24 cellular contexts compared by ENCODE assay signal in the genomic region with DNA sequence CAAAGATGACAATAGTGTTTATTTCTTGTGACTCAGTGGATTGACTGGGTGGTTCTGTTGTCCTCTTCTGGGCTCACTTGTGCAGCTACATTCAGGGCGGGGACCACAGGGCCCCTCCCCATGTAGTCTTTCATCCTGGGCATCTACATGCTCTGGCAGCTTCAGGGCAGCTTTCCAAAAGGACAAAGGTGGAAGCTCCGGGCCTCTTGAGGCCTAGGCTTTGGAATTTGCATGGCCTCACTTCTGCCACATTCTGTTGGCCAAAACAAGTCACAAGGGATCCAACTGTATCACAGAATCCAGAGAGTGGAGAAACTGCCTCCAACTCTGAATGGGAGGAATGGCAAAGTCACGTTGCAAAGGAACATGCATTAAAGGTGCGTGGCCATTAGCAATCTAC.
A peak's percentile ranks its signal among the peaks of the same experiment; 100 is the strongest.
DNase-seq lines count a peak whose midpoint lies in the region; ATAC-seq, FAIRE-seq and TF ChIP-seq lines count a peak whose summit lies in the region.
"Had no signal": no experiment of that assay in that cellular context is flagged by ENCODE, and none has a peak within 500 bp of the region (broad histone marks: within the 10 kb centered on the region; RNA-seq: fewer than 3 reads in every experiment).

No MANE protein-coding gene starts in this region.

- H3K36me3 ChIP-seq in CD8-positive, alpha-beta T cell (ENCODE audit: insufficient read depth, low read length) = no peaks in the 10 kb centered on the region
- H3K36me3 ChIP-seq in mucosa of descending colon (ENCODE audit: low read depth) = no peaks in the 10 kb centered on the region
- no peaks in the 10 kb centered on the region for H3K36me3 ChIP-seq in small intestine (ENCODE audit: control insufficient read depth in 2 of 2, insufficient read depth in 2 of 2, low read length in 2 of 2)
- H3K36me3 ChIP-seq: HAP-1 had no signal

- CTCF ChIA-PET in CD8-positive, alpha-beta T cell (lab: Charles Lee) = interaction anchor here (0.7 to 1.4 kb wide), 5 partner anchors 11 to 772 kb away, joined by 3 to 4 read pairs (median 4); no protein-coding TSS in a partner anchor
- CTCF ChIA-PET in activated naive CD4-positive, alpha-beta T cell treated with anti-CD3 and anti-CD28 coated beads, Interleukin-2, amount 10 ng/mL, durations not matched to agents 7 days and 5 days (lab: Charles Lee) = interaction anchor here (1.6 kb wide), 1 partner anchor 13 kb away, joined by 4 read pairs; no protein-coding TSS in a partner anchor

- intact Hi-C loops in CD8-positive, alpha-beta T cell (cut with DNase I, micrococcal nuclease) = no loop called here
- intact Hi-C loops in dendritic cell treated with granulocyte-macrophage colony-stimulating factor and Interleukin-4, amounts not matched to agents 40 ng/mL and 50 ng/mL, for 4 days (cut with micrococcal nuclease) = no loop called here
- intact Hi-C loops in mucosa of descending colon (cut with DNase I, micrococcal nuclease) = no loop called here

- DNase-seq in CD8-positive, alpha-beta T cell = no peak
- peak in 1 of 3 donors; percentile 60 for DNase-seq in mucosa of descending colon
- peak; percentile 80 for DNase-seq in small intestine
- no peak for DNase-seq in activated naive CD4-positive, alpha-beta T cell treated with anti-CD3 and anti-CD28 coated beads, Interleukin-2, amount 10 ng/mL, durations not matched to agents 7 days and 5 days
- DNase-seq in SIG-M5 treated with dmso at 0.1 percent for 504 hours (lab: John Stamatoyannopoulos, UW; ENCODE audit: unreplicated experiment) = no peak
- DNase-seq in D341Med (ENCODE audit: low spot score) = no peak
- no peak for DNase-seq in effector CD8-positive, alpha-beta T cell (lab: John Stamatoyannopoulos, UW)
- DNase-seq: DND-41, KG1, NCI-H1105, NCI-H146, NCI-H2029, NCI-H226, NCI-H510A treated with DMSO at 0.1 percent for 48 hours, NCI-H748 treated with DMSO at 0.1 percent for 48 hours, PC-9, RPMI8226, SHP77 treated with DMSO at 0.1 percent for 48 hours, SK-N-SH had no signal

- H3K4me1 Mint-ChIP-seq in CD8-positive, alpha-beta T cell (ENCODE audit: low read depth) = peaks cover 68% of the 10 kb centered on the region
- peaks cover 74% of the 10 kb centered on the region for H3K4me1 Mint-ChIP-seq in dendritic cell treated with granulocyte-macrophage colony-stimulating factor and Interleukin-4, amounts not matched to agents 40 ng/mL and 50 ng/mL, for 4 days (ENCODE audit: low read depth)
- H3K4me1 Mint-ChIP-seq in activated naive CD4-positive, alpha-beta T cell treated with anti-CD3 and anti-CD28 coated beads, Interleukin-2, amount 10 ng/mL, durations not matched to agents 7 days and 5 days = no peaks in the 10 kb centered on the region

- H3K4me3 Mint-ChIP-seq in CD8-positive, alpha-beta T cell = no peak overlapping the region
- H3K4me3 Mint-ChIP-seq in dendritic cell treated with granulocyte-macrophage colony-stimulating factor and Interleukin-4, amounts not matched to agents 40 ng/mL and 50 ng/mL, for 4 days = no peak overlapping the region
- no peak overlapping the region for H3K4me3 Mint-ChIP-seq in activated naive CD4-positive, alpha-beta T cell treated with anti-CD3 and anti-CD28 coated beads, Interleukin-2, amount 10 ng/mL, durations not matched to agents 7 days and 5 days
- H3K4me3 Mint-ChIP-seq: GM23338 had no signal

- no peaks in the 10 kb centered on the region for H3K9me3 ChIP-seq in CD8-positive, alpha-beta T cell (ENCODE audit: low read length)
- H3K9me3 ChIP-seq in mucosa of descending colon = no peaks in the 10 kb centered on the region
- H3K9me3 ChIP-seq in small intestine (ENCODE audit: control insufficient read depth, low read depth) = no peaks in the 10 kb centered on the region
- H3K9me3 ChIP-seq: HAP-1, SK-N-SH had no signal

- no peaks in the 10 kb centered on the region for H3K36me3 Mint-ChIP-seq in CD8-positive, alpha-beta T cell
- peaks cover 14% of the 10 kb centered on the region for H3K36me3 Mint-ChIP-seq in dendritic cell treated with granulocyte-macrophage colony-stimulating factor and Interleukin-4, amounts not matched to agents 40 ng/mL and 50 ng/mL, for 4 days (ENCODE audit: low read depth)
- H3K36me3 Mint-ChIP-seq in activated naive CD4-positive, alpha-beta T cell treated with anti-CD3 and anti-CD28 coated beads, Interleukin-2, amount 10 ng/mL, durations not matched to agents 7 days and 5 days = peaks cover 4% of the 10 kb centered on the region

- no peaks in the 10 kb centered on the region for H3K27me3 Mint-ChIP-seq in CD8-positive, alpha-beta T cell (ENCODE audit: low read depth)
- H3K27me3 Mint-ChIP-seq in dendritic cell treated with granulocyte-macrophage colony-stimulating factor and Interleukin-4, amounts not matched to agents 40 ng/mL and 50 ng/mL, for 4 days = no peaks in the 10 kb centered on the region
- no peaks in the 10 kb centered on the region for H3K27me3 Mint-ChIP-seq in activated naive CD4-positive, alpha-beta T cell treated with anti-CD3 and anti-CD28 coated beads, Interleukin-2, amount 10 ng/mL, durations not matched to agents 7 days and 5 days

- ATAC-seq in CD8-positive, alpha-beta T cell = no peak
- ATAC-seq in mucosa of descending colon = peak; percentile 68
- ATAC-seq: GM12878, GM23338 had no signal

- POLR2A ChIA-PET in CD8-positive, alpha-beta T cell (lab: Charles Lee) = no interaction called here

- FAIRE-seq in small intestine (lab: Jason Lieb, UNC) = no peak
- FAIRE-seq: GM12878 had no signal

- peak overlapping the region; percentile 5 for H3K27ac Mint-ChIP-seq in CD8-positive, alpha-beta T cell
- H3K27ac Mint-ChIP-seq in dendritic cell treated with granulocyte-macrophage colony-stimulating factor and Interleukin-4, amounts not matched to agents 40 ng/mL and 50 ng/mL, for 4 days = peak overlapping the region; percentile 11
- no peak overlapping the region for H3K27ac Mint-ChIP-seq in activated naive CD4-positive, alpha-beta T cell treated with anti-CD3 and anti-CD28 coated beads, Interleukin-2, amount 10 ng/mL, durations not matched to agents 7 days and 5 days
- H3K27ac Mint-ChIP-seq: GM23338 had no signal

- no peaks in the 10 kb centered on the region for H3K9me3 Mint-ChIP-seq in CD8-positive, alpha-beta T cell
- no peaks in the 10 kb centered on the region for H3K9me3 Mint-ChIP-seq in dendritic cell treated with granulocyte-macrophage colony-stimulating factor and Interleukin-4, amounts not matched to agents 40 ng/mL and 50 ng/mL, for 4 days
- H3K9me3 Mint-ChIP-seq in activated naive CD4-positive, alpha-beta T cell treated with anti-CD3 and anti-CD28 coated beads, Interleukin-2, amount 10 ng/mL, durations not matched to agents 7 days and 5 days = no peaks in the 10 kb centered on the region
- H3K9me3 Mint-ChIP-seq: GM23338 had no signal

- H3K4me3 ChIP-seq in CD8-positive, alpha-beta T cell (ENCODE audit: low read depth, low read length) = no peak overlapping the region
- H3K4me3 ChIP-seq in mucosa of descending colon (no peak overlapping the region), small intestine (ENCODE audit: low read depth in 1 of 2, low read length in 2 of 2) (no peak overlapping the region)
- H3K4me3 ChIP-seq: GM12878, GM23338, HAP-1, PC-9 had no signal

- no peak for TF ChIP-seq CTCF in CD8-positive, alpha-beta T cell (IDR thresholded peaks at IDR 0.05)
- no peak for TF ChIP-seq CTCF in mucosa of descending colon (IDR thresholded peaks at IDR 0.05)

- H3K27me3 ChIP-seq in CD8-positive, alpha-beta T cell (ENCODE audit: insufficient read depth, low read length) = no peaks in the 10 kb centered on the region
- no peaks in the 10 kb centered on the region for H3K27me3 ChIP-seq in small intestine (ENCODE audit: control insufficient read depth in 2 of 2, insufficient read depth in 2 of 2, low read length in 2 of 2)

- 42 to 71% (median 65%) methylated on average over 4 of the region's 4 CpGs for WGBS in small intestine, 3 donors

- H3K27ac ChIP-seq in CD8-positive, alpha-beta T cell (ENCODE audit: low read depth, low read length) = no peak overlapping the region
- peak overlapping the region in 1 of 2 donors; percentile 39 for H3K27ac ChIP-seq in small intestine (ENCODE audit: low read depth in 1 of 2, low read length in 1 of 2)
- H3K27ac ChIP-seq: C4-2B, PC-9 had no signal

- H3K4me1 ChIP-seq in CD8-positive, alpha-beta T cell (ENCODE audit: insufficient read depth, low read length) = no peaks in the 10 kb centered on the region
- H3K4me1 ChIP-seq in mucosa of descending colon (ENCODE audit: low read depth) (peaks cover 26% of the 10 kb centered on the region), small intestine (ENCODE audit: control insufficient read depth in 2 of 2, insufficient read depth in 1 of 2, low read depth in 1 of 2, low read length in 1 of 2) (peaks cover 5 to 15% of the 10 kb centered on the region in 2 donors)
- H3K4me1 ChIP-seq: HAP-1 had no signal
